20 cellular contexts compared by ENCODE assay signal in genomic region chr15:47218295-47218694, GRCh38.
"Had no signal": no experiment of that assay in that cellular context is flagged by ENCODE, and none has a peak within 500 bp of the region (broad histone marks: within the 10 kb centered on the region; RNA-seq: fewer than 3 reads in every experiment).

No MANE protein-coding gene starts in this region.

- DNase-seq: effector CD4-positive, alpha-beta T cell; gastrocnemius medialis; heart right ventricle; hypothalamus; left cardiac atrium; left ventricle myocardium inferior; lower lobe of right lung; mesenchymal stem cell; naive B cell; occipital lobe; pancreas; right cardiac atrium; small intestine; stimulated activated CD4-positive, alpha-beta T cell treated with anti-CD3 and anti-CD28 coated beads, Interleukin-2, amount 100 ng/mL, for 48 hours; stimulated activated naive CD4-positive, alpha-beta T cell treated with Interleukin-2 at 50 U/mL for 16 hours; trophoblast cell had no signal

- H3K9me3 Mint-ChIP-seq: nephron had no signal

- H3K27ac ChIP-seq: coronary artery, gastrocnemius medialis, heart right ventricle, left ventricle myocardium inferior, lower lobe of right lung, pancreas had no signal

- H3K9me3 ChIP-seq: gastrocnemius medialis, heart right ventricle, left ventricle myocardium inferior, lower lobe of right lung, pancreas had no signal

- ATAC-seq: gastrocnemius medialis, heart right ventricle, left cardiac atrium, lower lobe of right lung, pancreas, right cardiac atrium had no signal

- H3K4me1 Mint-ChIP-seq: naive B cell, nephron had no signal

- H3K4me3 ChIP-seq: coronary artery, gastrocnemius medialis, heart right ventricle, left ventricle myocardium inferior, lower lobe of right lung, pancreas had no signal

- H3K27ac Mint-ChIP-seq: naive B cell, nephron, progenitor cell of endocrine pancreas had no signal

- FAIRE-seq: keratinocyte, pancreas, small intestine had no signal

- H3K36me3 ChIP-seq: gastrocnemius medialis, heart right ventricle, left ventricle myocardium inferior, lower lobe of right lung, pancreas had no signal

- H3K27me3 Mint-ChIP-seq: naive B cell had no signal

- H3K27me3 ChIP-seq: gastrocnemius medialis, heart right ventricle, pancreas had no signal

- H3K36me3 Mint-ChIP-seq: naive B cell had no signal

- H3K4me1 ChIP-seq: gastrocnemius medialis, heart right ventricle, left ventricle myocardium inferior, lower lobe of right lung, pancreas had no signal

- H3K4me3 Mint-ChIP-seq: naive B cell, nephron had no signal
